ENCODE assay signal across 1 cellular context in genomic region chr3:193660698-193661400, GRCh38.
TF ChIP-seq lines count a peak whose summit lies in the region.

No MANE protein-coding gene starts in this region.

TF ChIP-seq in K562, 482 proteins besides CTCF, POLR2A, EP300 and RAD21 (continued from another document and continues in another):
- TF ChIP-seq, protein P1, sequence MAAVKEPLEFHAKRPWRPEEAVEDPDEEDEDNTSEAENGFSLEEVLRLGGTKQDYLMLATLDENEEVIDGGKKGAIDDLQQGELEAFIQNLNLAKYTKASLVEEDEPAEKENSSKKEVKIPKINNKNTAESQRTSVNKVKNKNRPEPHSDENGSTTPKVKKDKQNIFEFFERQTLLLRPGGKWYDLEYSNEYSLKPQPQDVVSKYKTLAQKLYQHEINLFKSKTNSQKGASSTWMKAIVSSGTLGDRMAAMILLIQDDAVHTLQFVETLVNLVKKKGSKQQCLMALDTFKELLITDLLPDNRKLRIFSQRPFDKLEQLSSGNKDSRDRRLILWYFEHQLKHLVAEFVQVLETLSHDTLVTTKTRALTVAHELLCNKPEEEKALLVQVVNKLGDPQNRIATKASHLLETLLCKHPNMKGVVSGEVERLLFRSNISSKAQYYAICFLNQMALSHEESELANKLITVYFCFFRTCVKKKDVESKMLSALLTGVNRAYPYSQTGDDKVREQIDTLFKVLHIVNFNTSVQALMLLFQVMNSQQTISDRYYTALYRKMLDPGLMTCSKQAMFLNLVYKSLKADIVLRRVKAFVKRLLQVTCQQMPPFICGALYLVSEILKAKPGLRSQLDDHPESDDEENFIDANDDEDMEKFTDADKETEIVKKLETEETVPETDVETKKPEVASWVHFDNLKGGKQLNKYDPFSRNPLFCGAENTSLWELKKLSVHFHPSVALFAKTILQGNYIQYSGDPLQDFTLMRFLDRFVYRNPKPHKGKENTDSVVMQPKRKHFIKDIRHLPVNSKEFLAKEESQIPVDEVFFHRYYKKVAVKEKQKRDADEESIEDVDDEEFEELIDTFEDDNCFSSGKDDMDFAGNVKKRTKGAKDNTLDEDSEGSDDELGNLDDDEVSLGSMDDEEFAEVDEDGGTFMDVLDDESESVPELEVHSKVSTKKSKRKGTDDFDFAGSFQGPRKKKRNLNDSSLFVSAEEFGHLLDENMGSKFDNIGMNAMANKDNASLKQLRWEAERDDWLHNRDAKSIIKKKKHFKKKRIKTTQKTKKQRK (IDR thresholded peaks at IDR 0.05; ENCODE audit: borderline replicate concordance, low read depth, low read length): no peak
- TF ChIP-seq SLC30A9 (CRISPR knock-in tag; IDR thresholded peaks at IDR 0.05) (no peak), CEBPB (tag; IDR thresholded peaks at IDR 0.05) (peak; percentile 73), POLR2AphosphoS2 (IDR thresholded peaks at IDR 0.05; ENCODE audit: low read length) (no peak), ZNF444 (CRISPR knock-in tag; IDR thresholded peaks at IDR 0.05) (no peak), BRD9 (IDR thresholded peaks at IDR 0.05; ENCODE audit: low read depth, partially characterized antibody) (peak; percentile 96), YY1 (IDR thresholded peaks at IDR 0.05; ENCODE audit: borderline replicate concordance in 1 of 3, control insufficient read depth in 1 of 3, extremely low read depth in 1 of 3, insufficient read depth in 3 of 3, insufficient read length in 1 of 3, insufficient replicate concordance in 2 of 3, low read depth in 1 of 3, low read length in 2 of 3) (no peak), CHD4 (IDR thresholded peaks at IDR 0.05; ENCODE audit: insufficient read depth, insufficient replicate concordance, low read depth, low read length, poor library complexity, severe bottlenecking) (peak; percentile 19), ZNF311 (CRISPR knock-in tag; IDR thresholded peaks at IDR 0.05) (peak; percentile 84), SMARCA5 (IDR thresholded peaks at IDR 0.05) (no peak), ATF2 (CRISPR knock-in tag; IDR thresholded peaks at IDR 0.05) (no peak), PRMT5 (CRISPR knock-in tag; IDR thresholded peaks at IDR 0.05) (no peak), KDM4B (IDR thresholded peaks at IDR 0.05; ENCODE audit: borderline replicate concordance in 2 of 2, low read depth in 1 of 2) (no peak), SIN3A (IDR thresholded peaks at IDR 0.05; ENCODE audit: borderline replicate concordance in 2 of 2, control insufficient read depth in 1 of 2, low read depth in 2 of 2, low read length in 2 of 2) (no peak), ELF2 (CRISPR knock-in tag; IDR thresholded peaks at IDR 0.05) (no peak), NONO (IDR thresholded peaks at IDR 0.05; ENCODE audit: low read depth in 2 of 2, low read length in 1 of 2) (peak in 1 of 2 experiments; percentile 91; a peak in 2 of 4 replicates), ZNF408 (CRISPR knock-in tag; IDR thresholded peaks at IDR 0.05; ENCODE audit: low read depth) (no peak), KAT7 (CRISPR knock-in tag; IDR thresholded peaks at IDR 0.05; ENCODE audit: borderline replicate concordance) (no peak), SP2 (IDR thresholded peaks at IDR 0.05; ENCODE audit: extremely low read depth, low read depth, low read length, poor library complexity, severe bottlenecking) (no peak), ZC3H11A (IDR thresholded peaks at IDR 0.05; ENCODE audit: low read depth, low read length) (no peak), ZNF583 (CRISPR knock-in tag; IDR thresholded peaks at IDR 0.05) (peak; percentile 79; the same call in 1 of the 2 replicates), PTRF (tag; IDR thresholded peaks at IDR 0.05) (no peak), RFX7 (CRISPR knock-in tag; IDR thresholded peaks at IDR 0.05) (no peak), POLR2G (IDR thresholded peaks at IDR 0.05; ENCODE audit: low read depth, low read length) (no peak), ZFP1 (CRISPR knock-in tag; IDR thresholded peaks at IDR 0.05) (no peak), ZNF232 (CRISPR knock-in tag; IDR thresholded peaks at IDR 0.05) (no peak), ZBED1 (IDR thresholded peaks at IDR 0.05) (peak; percentile 95), ZNF41 (CRISPR knock-in tag; conservative IDR thresholded peaks at IDR 0.05) (0 out of 2 replicates have a peak, but pooled peaks have one; percentile 12)
- TF ChIP-seq, protein P2, sequence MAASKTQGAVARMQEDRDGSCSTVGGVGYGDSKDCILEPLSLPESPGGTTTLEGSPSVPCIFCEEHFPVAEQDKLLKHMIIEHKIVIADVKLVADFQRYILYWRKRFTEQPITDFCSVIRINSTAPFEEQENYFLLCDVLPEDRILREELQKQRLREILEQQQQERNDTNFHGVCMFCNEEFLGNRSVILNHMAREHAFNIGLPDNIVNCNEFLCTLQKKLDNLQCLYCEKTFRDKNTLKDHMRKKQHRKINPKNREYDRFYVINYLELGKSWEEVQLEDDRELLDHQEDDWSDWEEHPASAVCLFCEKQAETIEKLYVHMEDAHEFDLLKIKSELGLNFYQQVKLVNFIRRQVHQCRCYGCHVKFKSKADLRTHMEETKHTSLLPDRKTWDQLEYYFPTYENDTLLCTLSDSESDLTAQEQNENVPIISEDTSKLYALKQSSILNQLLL (CRISPR knock-in tag; IDR thresholded peaks at IDR 0.05; ENCODE audit: borderline replicate concordance): no peak
- TF ChIP-seq, protein P3, sequence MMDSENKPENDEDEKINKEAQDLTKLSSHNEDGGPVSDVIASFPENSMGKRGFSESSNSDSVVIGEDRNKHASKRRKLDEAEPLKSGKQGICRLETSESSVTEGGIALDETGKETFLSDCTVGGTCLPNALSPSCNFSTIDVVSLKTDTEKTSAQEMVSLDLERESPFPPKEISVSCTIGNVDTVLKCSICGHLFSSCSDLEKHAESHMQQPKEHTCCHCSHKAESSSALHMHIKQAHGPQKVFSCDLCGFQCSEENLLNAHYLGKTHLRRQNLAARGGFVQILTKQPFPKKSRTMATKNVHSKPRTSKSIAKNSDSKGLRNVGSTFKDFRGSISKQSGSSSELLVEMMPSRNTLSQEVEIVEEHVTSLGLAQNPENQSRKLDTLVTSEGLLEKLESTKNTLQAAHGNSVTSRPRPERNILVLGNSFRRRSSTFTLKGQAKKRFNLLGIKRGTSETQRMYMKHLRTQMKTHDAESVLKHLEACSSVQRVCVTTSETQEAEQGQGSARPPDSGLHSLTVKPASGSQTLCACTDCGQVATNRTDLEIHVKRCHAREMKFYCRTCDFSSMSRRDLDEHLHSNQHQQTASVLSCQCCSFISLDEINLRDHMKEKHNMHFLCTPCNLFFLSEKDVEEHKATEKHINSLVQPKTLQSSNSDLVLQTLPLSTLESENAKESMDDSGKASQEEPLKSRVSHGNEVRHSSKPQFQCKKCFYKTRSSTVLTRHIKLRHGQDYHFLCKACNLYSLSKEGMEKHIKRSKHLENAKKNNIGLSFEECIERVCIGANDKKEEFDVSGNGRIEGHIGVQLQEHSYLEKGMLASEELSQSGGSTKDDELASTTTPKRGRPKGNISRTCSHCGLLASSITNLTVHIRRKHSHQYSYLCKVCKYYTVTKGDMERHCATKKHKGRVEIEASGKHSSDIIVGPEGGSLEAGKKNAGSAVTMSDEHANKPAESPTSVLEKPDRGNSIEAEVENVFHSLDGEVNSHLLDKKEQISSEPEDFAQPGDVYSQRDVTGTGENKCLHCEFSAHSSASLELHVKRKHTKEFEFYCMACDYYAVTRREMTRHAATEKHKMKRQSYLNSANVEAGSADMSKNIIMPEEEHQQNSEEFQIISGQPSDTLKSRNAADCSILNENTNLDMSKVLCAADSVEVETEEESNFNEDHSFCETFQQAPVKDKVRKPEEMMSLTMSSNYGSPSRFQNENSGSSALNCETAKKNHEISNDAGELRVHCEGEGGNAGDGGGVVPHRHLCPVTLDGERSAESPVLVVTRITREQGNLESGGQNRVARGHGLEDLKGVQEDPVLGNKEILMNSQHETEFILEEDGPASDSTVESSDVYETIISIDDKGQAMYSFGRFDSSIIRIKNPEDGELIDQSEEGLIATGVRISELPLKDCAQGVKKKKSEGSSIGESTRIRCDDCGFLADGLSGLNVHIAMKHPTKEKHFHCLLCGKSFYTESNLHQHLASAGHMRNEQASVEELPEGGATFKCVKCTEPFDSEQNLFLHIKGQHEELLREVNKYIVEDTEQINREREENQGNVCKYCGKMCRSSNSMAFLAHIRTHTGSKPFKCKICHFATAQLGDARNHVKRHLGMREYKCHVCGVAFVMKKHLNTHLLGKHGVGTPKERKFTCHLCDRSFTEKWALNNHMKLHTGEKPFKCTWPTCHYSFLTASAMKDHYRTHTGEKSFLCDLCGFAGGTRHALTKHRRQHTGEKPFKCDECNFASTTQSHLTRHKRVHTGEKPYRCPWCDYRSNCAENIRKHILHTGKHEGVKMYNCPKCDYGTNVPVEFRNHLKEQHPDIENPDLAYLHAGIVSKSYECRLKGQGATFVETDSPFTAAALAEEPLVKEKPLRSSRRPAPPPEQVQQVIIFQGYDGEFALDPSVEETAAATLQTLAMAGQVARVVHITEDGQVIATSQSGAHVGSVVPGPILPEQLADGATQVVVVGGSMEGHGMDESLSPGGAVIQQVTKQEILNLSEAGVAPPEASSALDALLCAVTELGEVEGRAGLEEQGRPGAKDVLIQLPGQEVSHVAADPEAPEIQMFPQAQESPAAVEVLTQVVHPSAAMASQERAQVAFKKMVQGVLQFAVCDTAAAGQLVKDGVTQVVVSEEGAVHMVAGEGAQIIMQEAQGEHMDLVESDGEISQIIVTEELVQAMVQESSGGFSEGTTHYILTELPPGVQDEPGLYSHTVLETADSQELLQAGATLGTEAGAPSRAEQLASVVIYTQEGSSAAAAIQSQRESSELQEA (IDR thresholded peaks at IDR 0.05; ENCODE audit: low read depth): no peak
- TF ChIP-seq, protein P4, sequence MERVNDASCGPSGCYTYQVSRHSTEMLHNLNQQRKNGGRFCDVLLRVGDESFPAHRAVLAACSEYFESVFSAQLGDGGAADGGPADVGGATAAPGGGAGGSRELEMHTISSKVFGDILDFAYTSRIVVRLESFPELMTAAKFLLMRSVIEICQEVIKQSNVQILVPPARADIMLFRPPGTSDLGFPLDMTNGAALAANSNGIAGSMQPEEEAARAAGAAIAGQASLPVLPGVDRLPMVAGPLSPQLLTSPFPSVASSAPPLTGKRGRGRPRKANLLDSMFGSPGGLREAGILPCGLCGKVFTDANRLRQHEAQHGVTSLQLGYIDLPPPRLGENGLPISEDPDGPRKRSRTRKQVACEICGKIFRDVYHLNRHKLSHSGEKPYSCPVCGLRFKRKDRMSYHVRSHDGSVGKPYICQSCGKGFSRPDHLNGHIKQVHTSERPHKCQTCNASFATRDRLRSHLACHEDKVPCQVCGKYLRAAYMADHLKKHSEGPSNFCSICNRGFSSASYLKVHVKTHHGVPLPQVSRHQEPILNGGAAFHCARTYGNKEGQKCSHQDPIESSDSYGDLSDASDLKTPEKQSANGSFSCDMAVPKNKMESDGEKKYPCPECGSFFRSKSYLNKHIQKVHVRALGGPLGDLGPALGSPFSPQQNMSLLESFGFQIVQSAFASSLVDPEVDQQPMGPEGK (CRISPR knock-in tag; IDR thresholded peaks at IDR 0.05; ENCODE audit: borderline replicate concordance): no peak
- TF ChIP-seq, protein P5, sequence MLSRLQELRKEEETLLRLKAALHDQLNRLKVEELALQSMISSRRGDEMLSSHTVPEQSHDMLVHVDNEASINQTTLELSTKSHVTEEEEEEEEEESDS (CRISPR knock-in tag; IDR thresholded peaks at IDR 0.05): no peak
- TF ChIP-seq, protein P6, sequence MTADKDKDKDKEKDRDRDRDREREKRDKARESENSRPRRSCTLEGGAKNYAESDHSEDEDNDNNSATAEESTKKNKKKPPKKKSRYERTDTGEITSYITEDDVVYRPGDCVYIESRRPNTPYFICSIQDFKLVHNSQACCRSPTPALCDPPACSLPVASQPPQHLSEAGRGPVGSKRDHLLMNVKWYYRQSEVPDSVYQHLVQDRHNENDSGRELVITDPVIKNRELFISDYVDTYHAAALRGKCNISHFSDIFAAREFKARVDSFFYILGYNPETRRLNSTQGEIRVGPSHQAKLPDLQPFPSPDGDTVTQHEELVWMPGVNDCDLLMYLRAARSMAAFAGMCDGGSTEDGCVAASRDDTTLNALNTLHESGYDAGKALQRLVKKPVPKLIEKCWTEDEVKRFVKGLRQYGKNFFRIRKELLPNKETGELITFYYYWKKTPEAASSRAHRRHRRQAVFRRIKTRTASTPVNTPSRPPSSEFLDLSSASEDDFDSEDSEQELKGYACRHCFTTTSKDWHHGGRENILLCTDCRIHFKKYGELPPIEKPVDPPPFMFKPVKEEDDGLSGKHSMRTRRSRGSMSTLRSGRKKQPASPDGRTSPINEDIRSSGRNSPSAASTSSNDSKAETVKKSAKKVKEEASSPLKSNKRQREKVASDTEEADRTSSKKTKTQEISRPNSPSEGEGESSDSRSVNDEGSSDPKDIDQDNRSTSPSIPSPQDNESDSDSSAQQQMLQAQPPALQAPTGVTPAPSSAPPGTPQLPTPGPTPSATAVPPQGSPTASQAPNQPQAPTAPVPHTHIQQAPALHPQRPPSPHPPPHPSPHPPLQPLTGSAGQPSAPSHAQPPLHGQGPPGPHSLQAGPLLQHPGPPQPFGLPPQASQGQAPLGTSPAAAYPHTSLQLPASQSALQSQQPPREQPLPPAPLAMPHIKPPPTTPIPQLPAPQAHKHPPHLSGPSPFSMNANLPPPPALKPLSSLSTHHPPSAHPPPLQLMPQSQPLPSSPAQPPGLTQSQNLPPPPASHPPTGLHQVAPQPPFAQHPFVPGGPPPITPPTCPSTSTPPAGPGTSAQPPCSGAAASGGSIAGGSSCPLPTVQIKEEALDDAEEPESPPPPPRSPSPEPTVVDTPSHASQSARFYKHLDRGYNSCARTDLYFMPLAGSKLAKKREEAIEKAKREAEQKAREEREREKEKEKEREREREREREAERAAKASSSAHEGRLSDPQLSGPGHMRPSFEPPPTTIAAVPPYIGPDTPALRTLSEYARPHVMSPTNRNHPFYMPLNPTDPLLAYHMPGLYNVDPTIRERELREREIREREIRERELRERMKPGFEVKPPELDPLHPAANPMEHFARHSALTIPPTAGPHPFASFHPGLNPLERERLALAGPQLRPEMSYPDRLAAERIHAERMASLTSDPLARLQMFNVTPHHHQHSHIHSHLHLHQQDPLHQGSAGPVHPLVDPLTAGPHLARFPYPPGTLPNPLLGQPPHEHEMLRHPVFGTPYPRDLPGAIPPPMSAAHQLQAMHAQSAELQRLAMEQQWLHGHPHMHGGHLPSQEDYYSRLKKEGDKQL (CRISPR knock-in tag; IDR thresholded peaks at IDR 0.05; ENCODE audit: borderline replicate concordance): no peak
